ENCODE assay signal across 15 cellular contexts in genomic region chr2:150088538-150088937, GRCh38.
"Had no signal": no experiment of that assay in that cellular context is flagged by ENCODE, and none has a peak within 500 bp of the region (broad histone marks: within the 10 kb centered on the region; RNA-seq: fewer than 3 reads in every experiment).

No MANE protein-coding gene starts in this region.

- H3K4me3 Mint-ChIP-seq: activated naive CD8-positive, alpha-beta T cell treated with anti-CD3 and anti-CD28 coated beads for 36 hours; activated T-helper 1 cell treated with anti-CD3 and anti-CD28 coated beads, Interleukin-12 subunit alpha, Interleukin-12 subunit beta, Interleukin-2, Interleukin-4 antibody, amounts not matched to agents 30 ng/mL and 10 ng/mL and 1 ng/mL, durations not matched to agents 14 hours and 24 hours and 36 hours; naive thymus-derived CD8-positive, alpha-beta T cell; stimulated activated naive CD8-positive, alpha-beta T cell treated with anti-CD3 and anti-CD28 coated beads, Interleukin-15, Interleukin-2, amounts not matched to agents 100 ng/mL and 50 ng/mL, for 24 hours had no signal

- H3K4me1 Mint-ChIP-seq: activated naive CD8-positive, alpha-beta T cell treated with anti-CD3 and anti-CD28 coated beads for 36 hours; naive thymus-derived CD8-positive, alpha-beta T cell had no signal

- H3K27ac ChIP-seq: ascending aorta, cardiac muscle cell, esophagus muscularis mucosa, foreskin keratinocyte, neutrophil, skin epidermis, suprapubic skin had no signal

- H3K27me3 ChIP-seq: ascending aorta, cardiac muscle cell, esophagus muscularis mucosa, foreskin keratinocyte, neutrophil, suprapubic skin had no signal

- DNase-seq: activated naive CD8-positive, alpha-beta T cell treated with anti-CD3 and anti-CD28 coated beads for 36 hours; foreskin keratinocyte; head of caudate nucleus; left colon; naive thymus-derived CD8-positive, alpha-beta T cell; trophoblast cell had no signal

- H3K36me3 ChIP-seq: ascending aorta, cardiac muscle cell, esophagus muscularis mucosa, neutrophil, suprapubic skin had no signal

- H3K27ac Mint-ChIP-seq: activated naive CD8-positive, alpha-beta T cell treated with anti-CD3 and anti-CD28 coated beads for 36 hours; activated T-helper 1 cell treated with anti-CD3 and anti-CD28 coated beads, Interleukin-12 subunit alpha, Interleukin-12 subunit beta, Interleukin-2, Interleukin-4 antibody, amounts not matched to agents 30 ng/mL and 10 ng/mL and 1 ng/mL, durations not matched to agents 14 hours and 24 hours and 36 hours; naive thymus-derived CD8-positive, alpha-beta T cell; stimulated activated naive CD8-positive, alpha-beta T cell treated with anti-CD3 and anti-CD28 coated beads, Interleukin-15, Interleukin-2, amounts not matched to agents 100 ng/mL and 50 ng/mL, for 24 hours had no signal

- H3K36me3 Mint-ChIP-seq: activated naive CD8-positive, alpha-beta T cell treated with anti-CD3 and anti-CD28 coated beads for 36 hours; naive thymus-derived CD8-positive, alpha-beta T cell had no signal

- H3K4me3 ChIP-seq: ascending aorta, cardiac muscle cell, esophagus muscularis mucosa, lung, skin epidermis, suprapubic skin had no signal

- H3K4me1 ChIP-seq: ascending aorta, esophagus muscularis mucosa, foreskin keratinocyte, suprapubic skin had no signal

- H3K9me3 ChIP-seq: esophagus muscularis mucosa, neutrophil had no signal

- H3K27me3 Mint-ChIP-seq: activated naive CD8-positive, alpha-beta T cell treated with anti-CD3 and anti-CD28 coated beads for 36 hours; naive thymus-derived CD8-positive, alpha-beta T cell; stimulated activated naive CD8-positive, alpha-beta T cell treated with anti-CD3 and anti-CD28 coated beads, Interleukin-15, Interleukin-2, amounts not matched to agents 100 ng/mL and 50 ng/mL, for 24 hours had no signal
